Comparison of ENCODE assay signal across 8 cellular contexts in the genomic region with DNA sequence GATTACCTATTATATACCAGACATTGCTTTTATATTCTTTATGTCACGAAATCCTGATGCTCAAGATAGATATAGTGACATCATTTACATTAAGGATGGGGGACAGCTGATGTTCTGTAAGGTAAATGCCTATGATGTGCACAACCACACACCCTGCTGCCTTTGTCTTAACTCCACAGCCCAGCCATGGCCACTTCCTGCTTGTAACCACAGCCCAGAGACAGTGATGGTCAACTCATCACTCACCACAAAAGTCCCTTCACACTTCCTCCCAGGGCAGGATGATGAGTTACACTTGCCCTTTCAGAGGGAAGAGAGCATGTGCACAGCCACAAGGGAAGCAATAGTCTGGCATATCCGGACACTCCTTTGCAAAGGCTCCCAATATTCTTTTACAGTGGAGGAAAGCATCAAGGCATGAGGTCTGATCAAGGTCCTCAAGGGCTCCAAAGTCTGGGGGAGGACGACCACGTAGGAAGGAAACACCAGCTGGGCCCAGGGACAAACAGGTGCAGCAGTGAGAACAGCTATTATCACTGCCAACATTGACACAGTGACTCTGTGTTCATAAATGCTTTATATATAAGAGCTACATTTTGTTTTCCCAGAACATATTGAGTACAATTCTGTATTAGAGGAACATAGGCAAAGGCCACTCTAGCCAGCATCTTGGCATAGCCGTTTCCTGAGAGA. TPM values are rescaled to one million over a fixed set of nuclear protein-coding genes. Genes with fewer than 3 reads are reported as not detected.
A peak's percentile ranks its signal among the peaks of the same experiment; 100 is the strongest.
DNase-seq lines count a peak whose midpoint lies in the region; ATAC-seq and TF ChIP-seq lines count a peak whose summit lies in the region.

No MANE protein-coding gene starts in this region.

- H3K79me2 ChIP-seq in OCI-LY7 (ENCODE audit: insufficient read depth, low read depth, low read length) = no peaks in the 10 kb centered on the region

- H3K4me1 ChIP-seq in OCI-LY7 (ENCODE audit: insufficient read depth, low read length, poor library complexity, severe bottlenecking) = peaks cover 85% of the 10 kb centered on the region
- H3K4me1 ChIP-seq in right cardiac atrium (ENCODE audit: control insufficient read depth, insufficient read depth, low read length) = peaks cover 26% of the 10 kb centered on the region
- peaks cover 61 to 84% (median 75%) of the 10 kb centered on the region in 4 donors for H3K4me1 ChIP-seq in esophagus muscularis mucosa

- H3K27me3 ChIP-seq in right cardiac atrium (ENCODE audit: control insufficient read depth, insufficient read depth) = no peaks in the 10 kb centered on the region
- no peaks in the 10 kb centered on the region for H3K27me3 ChIP-seq in esophagus muscularis mucosa

- H3K4me3 ChIP-seq in OCI-LY7 (ENCODE audit: low read depth, low read length, poor library complexity, severe bottlenecking) (peak overlapping the region; percentile 54), right cardiac atrium (ENCODE audit: low read length) (no peak overlapping the region), esophagus muscularis mucosa (no peak overlapping the region)

- no peaks in the 10 kb centered on the region for H3K36me3 ChIP-seq in OCI-LY7 (ENCODE audit: insufficient read depth, low read length)
- H3K36me3 ChIP-seq in esophagus muscularis mucosa = peaks cover 0 to 40% (median 30%) of the 10 kb centered on the region in 4 donors

- ATAC-seq in GM19023 (IDR thresholded peaks at IDR 0.05; ENCODE audit: unreplicated experiment) (peak; percentile 87), HG03060 (IDR thresholded peaks at IDR 0.05; ENCODE audit: low read depth, unreplicated experiment) (peak; percentile 81), right cardiac atrium (peak; percentile 55 to 62)

- intact Hi-C loops in OCI-LY7 (cut with micrococcal nuclease; ENCODE audit: unreplicated experiment) (loop anchor here (1.0 kb wide), 2 partner anchors 54 to 92 kb away; a partner anchor contains a TSS), right cardiac atrium (cut with DNase I) (no loop called here), esophagus muscularis mucosa (cut with DNase I) (no loop called here)

- no peak for TF ChIP-seq POLR2A in esophagus muscularis mucosa (IDR thresholded peaks at IDR 0.05; ENCODE audit: low read depth)

- CTCF ChIA-PET in OCI-LY7 (lab: Charles Lee; ENCODE audit: unreplicated experiment) = interaction anchor here (0.5 to 1.1 kb wide), 2 partner anchors 51 to 1639 kb away, joined by 3 to 4 read pairs; no protein-coding TSS in a partner anchor

- POLR2A ChIA-PET in OCI-LY7 (lab: Charles Lee) = interaction anchor here (0.6 to 1.7 kb wide), 5 partner anchors 28 to 274 kb away, joined by 3 to 4 read pairs (median 4); no protein-coding TSS in a partner anchor

- TF ChIP-seq CTCF in OCI-LY7 (conservative IDR thresholded peaks at IDR 0.05; ENCODE audit: low read length) (no peak), esophagus muscularis mucosa (IDR thresholded peaks at IDR 0.05) (no peak)

- peak overlapping the region; percentile 72; the same call in 1 of the 2 replicates for H2AFZ ChIP-seq in OCI-LY7 (ENCODE audit: low read length)

- H4K20me1 ChIP-seq in OCI-LY7 (ENCODE audit: insufficient read depth, low read length) = no peaks in the 10 kb centered on the region

- TF ChIP-seq EP300 in esophagus muscularis mucosa (IDR thresholded peaks at IDR 0.05) = no peak

- BruUV-seq in OCI-LY7 (replicated peaks; lab: Mats Ljungman, UMichigan) = no TSS peak

- no peaks in the 10 kb centered on the region for H3K9me3 ChIP-seq in OCI-LY7 (ENCODE audit: low read length)
- no peaks in the 10 kb centered on the region for H3K9me3 ChIP-seq in right cardiac atrium (ENCODE audit: control insufficient read depth, low read length)
- no peaks in the 10 kb centered on the region for H3K9me3 ChIP-seq in esophagus muscularis mucosa

- peak overlapping the region; percentile 81 for H3K4me2 ChIP-seq in OCI-LY7 (ENCODE audit: low read length)

- H3K27ac ChIP-seq in OCI-LY7 (ENCODE audit: low read depth, low read length, poor library complexity, severe bottlenecking) = peak overlapping the region; percentile 92
- H3K27ac ChIP-seq in right cardiac atrium (ENCODE audit: low read length) = no peak overlapping the region
- no peak overlapping the region for H3K27ac ChIP-seq in esophagus muscularis mucosa (replicated peaks in 1 of 4)

- H3K9me2 ChIP-seq in OCI-LY7 (ENCODE audit: insufficient read depth, low read length) = no peaks in the 10 kb centered on the region

- 47% methylated on average over 5 of the region's 5 CpGs for WGBS in right cardiac atrium
- WGBS in esophagus muscularis mucosa = 71% methylated on average over 5 of the region's 5 CpGs

- DNase-seq in AG08395 (ENCODE audit: low spot score) (peak; percentile 45), OCI-LY7 (ENCODE audit: low spot score) (peak; percentile 81), right cardiac atrium (no peak), esophagus muscularis mucosa (ENCODE audit: extremely low spot score) (no peak), cortex of kidney (lab: John Stamatoyannopoulos, UW) (no peak)
- no peak for DNase-seq in stimulated activated CD4-positive, alpha-beta T cell treated with anti-CD3 and anti-CD28 coated beads, Interleukin-2, amount 100 ng/mL, for 48 hours

RNA-seq across cellular contexts. Expression of a gene that starts 53.8 kb away (rescaled TPM):
- total RNA-seq in OCI-LY7 (2014; rRNA removed; shearing (Covaris generic)) = 0.92 and 1.4 TPM in 2 replicates
- total RNA-seq in OCI-LY7 (2022) = 1.7 and 2.4 TPM in 2 replicates
- 100 to 1,000 TPM in 1 of 4 donors, 10 to 100 TPM in 3; 85.4 to 120 (median 94.6) TPM for total RNA-seq in right cardiac atrium
- 47.7 TPM for polyA plus RNA-seq in right cardiac atrium
- 100 to 1,000 TPM; 138 to 244 (median 181) TPM for total RNA-seq in esophagus muscularis mucosa

Comparison
In these comparisons a context has a peak if more than half of its experiments do, and no peak if none do; other contexts are left out.
1. DNase-seq: peak in AG08395 (single experiment) and OCI-LY7 (single experiment); none in right cardiac atrium (0 of 3), esophagus muscularis mucosa (single experiment), cortex of kidney (single experiment) and stimulated activated CD4-positive, alpha-beta T cell treated with anti-CD3 and anti-CD28 coated beads, Interleukin-2, amount 100 ng/mL, for 48 hours (0 of 2).
2. RNA of a gene that starts 53.8 kb away (total RNA-seq): 138 to 244 TPM in esophagus muscularis mucosa and 85.4 to 120 TPM in right cardiac atrium; 0.92 to 2.4 TPM in OCI-LY7; every median in the first group is over 10 times any median in the second.
3. Peak in every context shown above with its lines, with median percentiles within 50 percentile points of each other: ATAC-seq.